8 cellular contexts compared by ENCODE assay signal in genomic region chr4:22515145-22515887, GRCh38. TPM values are rescaled to one million over a fixed set of nuclear protein-coding genes. Genes with fewer than 3 reads are reported as not detected.
DNase-seq lines count a peak whose midpoint lies in the region; ATAC-seq and TF ChIP-seq lines count a peak whose summit lies in the region.

No MANE protein-coding gene starts in this region.

- H2AFZ ChIP-seq in Loucy (ENCODE audit: low read length) = peak overlapping the region; percentile 76

- peak overlapping the region; percentile 97 for H3K4me3 Mint-ChIP-seq in T-helper 1 cell treated with Interleukin-12 subunit alpha and Interleukin-12 subunit beta and Interleukin-4 antibody, amounts not matched to agents 30 μg/mL and 1 μg/mL, for 36 hours

- H3F3A ChIP-seq in Loucy (ENCODE audit: low read depth) = no peaks in the 10 kb centered on the region

- H3K9me2 ChIP-seq in Loucy (replicated peaks; ENCODE audit: low read depth, low read length) = no peaks in the 10 kb centered on the region

- no peaks in the 10 kb centered on the region for H3K36me3 ChIP-seq in Loucy (ENCODE audit: insufficient read depth, low read length)

- H4K20me1 ChIP-seq in Loucy (ENCODE audit: insufficient read depth, low read length, poor library complexity, severe bottlenecking) = peaks cover 38% of the 10 kb centered on the region

- intact Hi-C loops in left colon (cut with DNase I, micrococcal nuclease) = no loop called here

- H3K4me1 ChIP-seq in Loucy (ENCODE audit: insufficient read depth, low read length, poor library complexity, severe bottlenecking) = peaks cover 46% of the 10 kb centered on the region

- no peaks in the 10 kb centered on the region for H3K9me3 ChIP-seq in Loucy (ENCODE audit: insufficient read depth, low read depth, low read length)

- no peaks in the 10 kb centered on the region for H3K9me3 Mint-ChIP-seq in T-helper 1 cell treated with Interleukin-12 subunit alpha and Interleukin-12 subunit beta and Interleukin-4 antibody, amounts not matched to agents 30 μg/mL and 1 μg/mL, for 36 hours

- H3K27me3 ChIP-seq in Loucy (ENCODE audit: insufficient read depth, low read length, poor library complexity, severe bottlenecking) = no peaks in the 10 kb centered on the region

- peak overlapping the region; percentile 66 for H3K9ac ChIP-seq in Loucy (ENCODE audit: low read depth, low read length, poor library complexity, severe bottlenecking)

- H3K4me3 ChIP-seq in Loucy (ENCODE audit: low read length, poor library complexity, severe bottlenecking) = peak overlapping the region; percentile 83

- DNase-seq in Ammon's horn (ENCODE audit: low spot score) (peak; percentile 55), dedifferentiated amniotic fluid mesenchymal stem cell (ENCODE audit: extremely low spot score) (peak; percentile 55), left colon (peak; percentile 79 to 81), middle frontal gyrus (ENCODE audit: extremely low spot score, low spot score) (no peak)
- DNase-seq in stimulated activated CD4-positive, alpha-beta T cell treated with anti-CD3 and anti-CD28 coated beads, Interleukin-1b, Interleukin-23, amount 100 ng/mL, for 24 hours (ENCODE audit: low read depth in 4 of 4, low spot score in 1 of 4) = peak in 3 of 4 experiments; percentile 1 to 26 (median 16)

- no peaks in the 10 kb centered on the region for H3K36me3 Mint-ChIP-seq in T-helper 1 cell treated with Interleukin-12 subunit alpha and Interleukin-12 subunit beta and Interleukin-4 antibody, amounts not matched to agents 30 μg/mL and 1 μg/mL, for 36 hours (ENCODE audit: low read depth)

- H3K79me2 ChIP-seq in Loucy (ENCODE audit: insufficient read depth, low read length) = peaks cover 48% of the 10 kb centered on the region

- peaks cover 17% of the 10 kb centered on the region for H3K4me1 Mint-ChIP-seq in T-helper 1 cell treated with Interleukin-12 subunit alpha and Interleukin-12 subunit beta and Interleukin-4 antibody, amounts not matched to agents 30 μg/mL and 1 μg/mL, for 36 hours (ENCODE audit: low read depth)

- peak overlapping the region; percentile 92 for H3K4me2 ChIP-seq in Loucy (ENCODE audit: low read depth, low read length, poor library complexity, severe bottlenecking)

- peak overlapping the region; percentile 85 for H3K27ac Mint-ChIP-seq in T-helper 1 cell treated with Interleukin-12 subunit alpha and Interleukin-12 subunit beta and Interleukin-4 antibody, amounts not matched to agents 30 μg/mL and 1 μg/mL, for 36 hours

- 0 out of 2 replicates have a peak, but pooled peaks have one; percentile 11 for TF ChIP-seq CTCF in Loucy (conservative IDR thresholded peaks at IDR 0.05; ENCODE audit: low read length)

- ATAC-seq in left colon = peak; percentile 66

- peak; percentile 14 for TF ChIP-seq POLR2A in GM19193 (IDR thresholded peaks at IDR 0.05; ENCODE audit: extremely low read depth, insufficient read depth, insufficient read length)

- H3K27me3 Mint-ChIP-seq in T-helper 1 cell treated with Interleukin-12 subunit alpha and Interleukin-12 subunit beta and Interleukin-4 antibody, amounts not matched to agents 30 μg/mL and 1 μg/mL, for 36 hours (ENCODE audit: low read depth) = peaks cover 9% of the 10 kb centered on the region

RNA-seq across cellular contexts. Expression of gene ADGRA3, which starts 0.6 kb away (rescaled TPM):
- total RNA-seq in left colon = 10 to 100 TPM; 60.6 to 68.9 TPM
